ENCODE assay signal across 20 cellular contexts in the genomic region with DNA sequence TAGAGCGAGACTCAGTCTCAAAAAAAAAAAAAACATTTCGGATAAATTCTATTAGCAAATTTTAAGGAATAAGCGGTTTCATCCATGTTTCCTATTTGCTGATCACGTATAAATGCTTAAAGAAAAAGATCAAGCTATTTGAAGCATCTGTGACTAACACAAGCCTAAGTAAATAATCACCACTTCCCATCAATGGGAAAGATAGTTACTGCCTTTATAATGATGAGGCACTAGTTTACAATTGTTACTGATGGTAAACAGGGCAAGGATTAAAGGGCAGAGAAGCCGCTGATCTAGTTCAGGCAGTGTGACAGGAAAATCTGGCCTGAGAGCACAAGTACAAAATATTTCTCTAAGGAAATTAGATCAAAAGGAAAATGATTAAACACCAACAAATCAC.
"Had no signal": no experiment of that assay in that cellular context is flagged by ENCODE, and none has a peak within 500 bp of the region (broad histone marks: within the 10 kb centered on the region; RNA-seq: fewer than 3 reads in every experiment).

No MANE protein-coding gene starts in this region.

- H3K27ac ChIP-seq: body of pancreas, esophagus muscularis mucosa, neural progenitor cell, thoracic aorta, upper lobe of right lung had no signal

- H3K4me1 ChIP-seq: esophagus muscularis mucosa, neural progenitor cell, upper lobe of right lung had no signal

- H3K4me2 ChIP-seq: neural progenitor cell had no signal

- H3K9ac ChIP-seq: neural progenitor cell had no signal

- H3K27me3 ChIP-seq: body of pancreas, esophagus muscularis mucosa, neural progenitor cell, upper lobe of right lung had no signal

- H2AFZ ChIP-seq: neural progenitor cell had no signal

- H3K4me3 ChIP-seq: body of pancreas, esophagus muscularis mucosa, lung, neural progenitor cell, thoracic aorta, upper lobe of right lung had no signal

- H3K36me3 ChIP-seq: neural progenitor cell had no signal

- ATAC-seq: body of pancreas; naive thymus-derived CD4-positive, alpha-beta T cell; T-helper 17 cell; upper lobe of right lung had no signal

- FAIRE-seq: endometrium, frontal cortex had no signal

- DNase-seq: activated CD4-positive, alpha-beta memory T cell treated with anti-CD3 and anti-CD28 coated beads for 36 hours; activated CD4-positive, alpha-beta T cell treated with anti-CD3 and anti-CD28 coated beads for 48 hours; activated CD4-positive, CD25-positive, alpha-beta regulatory T cell; activated gamma-delta T cell; activated naive CD4-positive, alpha-beta T cell treated with anti-CD3 and anti-CD28 coated beads, Interleukin-2, amount 50 U/mL, for 16 hours; anterior cingulate cortex; body of pancreas; effector CD4-positive, alpha-beta T cell; hippocampal formation; naive thymus-derived CD4-positive, alpha-beta T cell; stimulated activated CD4-positive, alpha-beta T cell treated with anti-CD3 and anti-CD28 coated beads, Interleukin-4, amount 100 ng/mL, for 24 hours; stimulated activated naive CD4-positive, alpha-beta T cell treated with Interleukin-2 at 50 U/mL for 16 hours; T-helper 17 cell; upper lobe of right lung had no signal

- H3K9me3 ChIP-seq: body of pancreas, esophagus muscularis mucosa, thoracic aorta, upper lobe of right lung had no signal
